ENCODE assay signal across 9 cellular contexts in genomic region chr1:11058595-11059165, GRCh38. TPM values are rescaled to one million over a fixed set of nuclear protein-coding genes. Genes with fewer than 3 reads are reported as not detected.
DNase-seq lines count a peak whose midpoint lies in the region; ATAC-seq, FAIRE-seq and TF ChIP-seq lines count a peak whose summit lies in the region.
"Had no signal": no experiment of that assay in that cellular context is flagged by ENCODE, and none has a peak within 500 bp of the region (broad histone marks: within the 10 kb centered on the region; RNA-seq: fewer than 3 reads in every experiment).

No MANE protein-coding gene starts in this region.

- H3K4me1 Mint-ChIP-seq in astrocyte (ENCODE audit: low read depth, unreplicated experiment), result peaks cover 16% of the 10 kb centered on the region

- H3K9me3 ChIP-seq in HUES6 (ENCODE audit: control insufficient read depth, insufficient read depth, low read depth, low read length), result no peaks in the 10 kb centered on the region
- H3K9me3 ChIP-seq in astrocyte (ENCODE audit: insufficient read depth, low read depth, low read length), result no peaks in the 10 kb centered on the region
- H3K9me3 ChIP-seq in mononuclear cell (ENCODE audit: low read depth, low read length), result no peaks in the 10 kb centered on the region

- no peaks in the 10 kb centered on the region for H3K9me3 Mint-ChIP-seq in astrocyte (ENCODE audit: unreplicated experiment)

- peak overlapping the region; percentile 95 for H3K9ac ChIP-seq in HUES6 (ENCODE audit: low read length)
- peak overlapping the region; percentile 86 for H3K9ac ChIP-seq in astrocyte (ENCODE audit: low read length)

- peaks cover 5% of the 10 kb centered on the region for H3K36me3 Mint-ChIP-seq in astrocyte (ENCODE audit: low read depth, unreplicated experiment)

- TF ChIP-seq CTCF in AG10803 (conservative IDR thresholded peaks at IDR 0.05; ENCODE audit: low read length), result no peak
- TF ChIP-seq CTCF in astrocyte (IDR thresholded peaks at IDR 0.05; ENCODE audit: insufficient read depth, low read depth, low read length), result no peak

- H3K36me3 ChIP-seq in HUES6 (ENCODE audit: control insufficient read depth, insufficient read depth, low read length) (peaks cover 42% of the 10 kb centered on the region), astrocyte (ENCODE audit: insufficient read depth, low read length) (peaks cover 10% of the 10 kb centered on the region)

- H3K4me1 ChIP-seq in HUES6 (ENCODE audit: control insufficient read depth, insufficient read depth, low read length) (peaks cover 10% of the 10 kb centered on the region), astrocyte (ENCODE audit: insufficient read depth, low read length) (peaks cover 14% of the 10 kb centered on the region), mononuclear cell (ENCODE audit: insufficient read depth, low read length) (peaks cover 29% of the 10 kb centered on the region)

- no peak overlapping the region for H2AFZ ChIP-seq in astrocyte (ENCODE audit: low read depth, low read length)

- H3K4me2 ChIP-seq in astrocyte (ENCODE audit: low read length), result peak overlapping the region; percentile 94

- H3K27ac Mint-ChIP-seq in astrocyte (ENCODE audit: unreplicated experiment), result peak overlapping the region; percentile 77

- H3K79me2 ChIP-seq in astrocyte (ENCODE audit: insufficient read depth, low read length), result peaks cover 35% of the 10 kb centered on the region

- FAIRE-seq in astrocyte (lab: Jason Lieb, UNC), result no peak
- FAIRE-seq: islet of Langerhans had no signal

- no peak for ATAC-seq in left lobe of liver

- peak overlapping the region; percentile 92 for H3K4me3 Mint-ChIP-seq in astrocyte (ENCODE audit: unreplicated experiment)

- H4K20me1 ChIP-seq in astrocyte (ENCODE audit: insufficient read depth, low read length), result peaks cover 47% of the 10 kb centered on the region

- no peaks in the 10 kb centered on the region for H3K27me3 Mint-ChIP-seq in astrocyte (ENCODE audit: low read depth, unreplicated experiment)

- H3K27ac ChIP-seq in HUES6 (ENCODE audit: low read depth, low read length) (no peak overlapping the region), astrocyte (ENCODE audit: low read depth, low read length) (peak overlapping the region; percentile 49), caudate nucleus (ENCODE audit: low read depth, low read length) (no peak overlapping the region)

- DNase-seq in AG10803 (ENCODE audit: low read depth) (no peak), astrocyte (ENCODE audit: low read depth) (no peak), occipital lobe (lab: John Stamatoyannopoulos, UW) (no peak), left lobe of liver (ENCODE audit: low spot score) (no peak), caudate nucleus (lab: John Stamatoyannopoulos, UW) (no peak), NCI-H1694 treated with DMSO at 0.1 percent for 48 hours (lab: John Stamatoyannopoulos, UW) (no peak)

- H3K4me3 ChIP-seq in AG10803 (ENCODE audit: low read length), result peak overlapping the region; percentile 83
- H3K4me3 ChIP-seq in HUES6 (ENCODE audit: low read depth, low read length), result peak overlapping the region; percentile 92
- H3K4me3 ChIP-seq in astrocyte (ENCODE audit: insufficient read depth, low read depth, low read length), result peak overlapping the region; percentile 91
- peak overlapping the region; percentile 55 for H3K4me3 ChIP-seq in mononuclear cell (ENCODE audit: low read length)

- H3K27me3 ChIP-seq in HUES6 (ENCODE audit: control insufficient read depth, insufficient read depth, low read length) (no peaks in the 10 kb centered on the region), astrocyte (ENCODE audit: insufficient read depth, low read length) (no peaks in the 10 kb centered on the region), mononuclear cell (ENCODE audit: insufficient read depth, low read length) (no peaks in the 10 kb centered on the region)

RNA-seq across cellular contexts. Expression of gene SRM, which starts 1.1 kb away (rescaled TPM):
- total RNA-seq in astrocyte (220 and 225 TPM in 2 replicates), mononuclear cell (7.9 TPM), occipital lobe (10.9 TPM), left lobe of liver (28.5 TPM)

RNA-seq across cellular contexts. Expression of gene MASP2, which starts 11.6 kb away (rescaled TPM):
- total RNA-seq in astrocyte (0.73 and 0.77 TPM in 2 replicates), mononuclear cell (0.10 TPM), occipital lobe (not detected), left lobe of liver (206 TPM)

RNA-seq across cellular contexts. Expression of gene EXOSC10, which starts 41.0 kb away (rescaled TPM):
- total RNA-seq in astrocyte (53.4 and 56.8 TPM in 2 replicates), mononuclear cell (56.5 TPM), occipital lobe (44.1 TPM), left lobe of liver (17.2 TPM)

RNA-seq across cellular contexts. Expression of gene TARDBP, which starts 46.2 kb away (rescaled TPM):
- 140 and 148 TPM in 2 replicates for total RNA-seq in astrocyte
- 119 TPM for total RNA-seq in mononuclear cell
- total RNA-seq in occipital lobe, result 102 TPM
- 59.1 TPM for total RNA-seq in left lobe of liver

Comparison
In these comparisons a context has a peak if more than half of its experiments do, and no peak if none do; other contexts are left out.
1. RNA of gene MASP2, which starts 11.6 kb away (total RNA-seq): 206 TPM in left lobe of liver (single experiment); 0.73 to 0.77 TPM in astrocyte, 0.10 TPM in mononuclear cell (single experiment) and not detected in occipital lobe (single experiment); every median in the first group is over 100 times any median in the second.
2. Peak in every context shown above with its lines, with median percentiles within 50 percentile points of each other: H3K4me3 ChIP-seq.